Comparison of ENCODE assay signal across 15 cellular contexts in the genomic region with DNA sequence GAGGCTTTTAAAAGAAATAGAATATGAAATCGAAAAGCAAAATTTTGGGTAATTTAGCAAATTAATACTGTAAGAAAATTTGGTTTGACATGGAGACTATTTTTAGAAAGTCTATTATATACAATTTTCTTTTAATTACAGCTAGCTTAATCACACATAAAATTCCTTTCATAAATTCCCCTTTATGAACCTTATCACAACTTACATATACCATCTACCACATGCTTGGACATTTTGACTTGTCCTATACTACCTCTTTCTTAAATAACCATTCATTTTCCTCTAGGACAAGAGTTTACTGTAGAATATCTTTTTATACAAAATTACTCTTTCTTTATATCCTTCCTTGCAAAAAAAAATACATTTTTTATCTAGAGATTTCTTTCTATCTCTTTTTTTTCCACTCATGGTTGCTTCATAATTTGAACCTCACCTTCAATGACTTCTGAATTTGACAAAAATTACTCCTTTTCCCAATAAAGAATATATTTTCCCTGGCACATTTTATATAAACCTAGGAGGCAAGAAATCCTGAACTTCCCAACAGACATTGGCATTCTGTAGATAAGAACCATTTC. TPM values are rescaled to one million over a fixed set of nuclear protein-coding genes. Genes with fewer than 3 reads are reported as not detected.
A peak's percentile ranks its signal among the peaks of the same experiment; 100 is the strongest.
DNase-seq lines count a peak whose midpoint lies in the region; ATAC-seq and TF ChIP-seq lines count a peak whose summit lies in the region.
"Had no signal": no experiment of that assay in that cellular context is flagged by ENCODE, and none has a peak within 500 bp of the region (broad histone marks: within the 10 kb centered on the region; RNA-seq: fewer than 3 reads in every experiment).

No MANE protein-coding gene starts in this region.

- H3K4me1 ChIP-seq in trophoblast cell (ENCODE audit: control insufficient read depth in 1 of 2, insufficient read depth in 2 of 2, low read length in 2 of 2): no peaks in the 10 kb centered on the region
- no peaks in the 10 kb centered on the region for H3K4me1 ChIP-seq in esophagus muscularis mucosa

- H2BK5ac ChIP-seq in trophoblast cell (ENCODE audit: low read depth, low read length, poor library complexity): no peak overlapping the region

- no peak overlapping the region for H4K8ac ChIP-seq in trophoblast cell (ENCODE audit: low read depth, low read length)

- H3K4me3 ChIP-seq in trophoblast cell (ENCODE audit: low read depth, low read length) (no peak overlapping the region), esophagus muscularis mucosa (no peak overlapping the region)

- H3K4me2 ChIP-seq in trophoblast cell (ENCODE audit: low read length): no peak overlapping the region

- H3K36me3 ChIP-seq in trophoblast cell (ENCODE audit: control insufficient read depth in 1 of 2, insufficient read depth in 2 of 2, low read length in 2 of 2): no peaks in the 10 kb centered on the region
- no peaks in the 10 kb centered on the region for H3K36me3 ChIP-seq in esophagus muscularis mucosa

- H2BK12ac ChIP-seq in trophoblast cell (ENCODE audit: low read length): no peak overlapping the region

- ATAC-seq in activated B cell treated with CpG ODN at 0.5 μM for 24 hours (ENCODE audit: low read depth): no peak
- ATAC-seq: SK-N-SH treated with all-trans-retinoic acid at 6 μM for 48 hours had no signal

- no peaks in the 10 kb centered on the region for H3K27me3 Mint-ChIP-seq in activated B cell treated with CpG ODN at 0.5 μM for 24 hours

- H3K4me3 Mint-ChIP-seq in activated B cell treated with CpG ODN at 0.5 μM for 24 hours: no peak overlapping the region

- no peak overlapping the region for H3K4ac ChIP-seq in trophoblast cell (ENCODE audit: low read depth, low read length)

- intact Hi-C loops in activated B cell treated with CpG ODN at 0.5 μM for 24 hours (cut with micrococcal nuclease) (no loop called here), esophagus muscularis mucosa (cut with DNase I) (no loop called here)

- H3K18ac ChIP-seq in trophoblast cell (ENCODE audit: low read length): no peak overlapping the region

- H2AK5ac ChIP-seq in trophoblast cell (ENCODE audit: low read length): no peak overlapping the region

- TF ChIP-seq CTCF in activated B cell treated with CpG ODN at 0.5 μM for 24 hours (IDR thresholded peaks at IDR 0.05): no peak
- TF ChIP-seq CTCF in esophagus muscularis mucosa (IDR thresholded peaks at IDR 0.05): no peak

- no peak for TF ChIP-seq POLR2A in esophagus muscularis mucosa (IDR thresholded peaks at IDR 0.05; ENCODE audit: low read depth)

- H2AFZ ChIP-seq in trophoblast cell (ENCODE audit: insufficient read depth, low read length, poor library complexity): no peak overlapping the region

- H3K27me3 ChIP-seq in trophoblast cell (ENCODE audit: insufficient read depth, low read length) (no peaks in the 10 kb centered on the region), esophagus muscularis mucosa (peaks cover 0 to 3% (median 0%) of the 10 kb centered on the region in 4 donors)

- DNase-seq in NCI-H82 (lab: John Stamatoyannopoulos, UW) (peak; percentile 13), NCI-H82 treated with DMSO at 0.1 percent for 48 hours (lab: John Stamatoyannopoulos, UW; ENCODE audit: unreplicated experiment) (no peak), LHCN-M2 (ENCODE audit: low read depth) (peak; percentile 10), activated B cell treated with CpG ODN at 0.5 μM for 24 hours (no peak), trophoblast cell (no peak), esophagus muscularis mucosa (ENCODE audit: extremely low spot score) (no peak), dedifferentiated amniotic fluid mesenchymal stem cell (ENCODE audit: extremely low spot score) (no peak)
- DNase-seq: MV-4-11, NCI-H1417 treated with DMSO at 0.1 percent for 48 hours, NCI-H1930, SHP77 treated with DMSO at 0.1 percent for 48 hours, T-helper 1 cell, T1000 had no signal

- peaks cover 2% of the 10 kb centered on the region for H3K9me3 Mint-ChIP-seq in activated B cell treated with CpG ODN at 0.5 μM for 24 hours

- H3K27ac Mint-ChIP-seq in activated B cell treated with CpG ODN at 0.5 μM for 24 hours: peak overlapping the region; percentile 12

- no peaks in the 10 kb centered on the region for H3K79me1 ChIP-seq in trophoblast cell (ENCODE audit: low read length)

- H3K9ac ChIP-seq in trophoblast cell (ENCODE audit: low read length): no peak overlapping the region

- peaks cover 54% of the 10 kb centered on the region for H3K4me1 Mint-ChIP-seq in activated B cell treated with CpG ODN at 0.5 μM for 24 hours

- no peak overlapping the region for H3K14ac ChIP-seq in trophoblast cell (ENCODE audit: low read length)

- no peak overlapping the region for H3K27ac ChIP-seq in trophoblast cell (ENCODE audit: low read depth, low read length)
- H3K27ac ChIP-seq in esophagus muscularis mucosa (replicated peaks in 1 of 4): no peak overlapping the region
- H3K27ac ChIP-seq: HL-60 had no signal

- H4K12ac ChIP-seq in trophoblast cell (ENCODE audit: low read depth, low read length): no peak overlapping the region

- no peak overlapping the region for H3K23ac ChIP-seq in trophoblast cell (ENCODE audit: low read length)

- POLR2A ChIA-PET in activated B cell treated with CpG ODN at 0.5 μM for 24 hours (lab: Charles Lee): interaction anchor here (1.1 kb wide), 1 partner anchor 62 kb away, joined by 3 read pairs; no protein-coding TSS in a partner anchor

- H3K36me3 Mint-ChIP-seq in activated B cell treated with CpG ODN at 0.5 μM for 24 hours (ENCODE audit: low read depth): no peaks in the 10 kb centered on the region

- H3K9me3 ChIP-seq in trophoblast cell (ENCODE audit: insufficient read depth, low read depth, low read length): peaks cover 6% of the 10 kb centered on the region
- H3K9me3 ChIP-seq in esophagus muscularis mucosa: no peaks in the 10 kb centered on the region

- TF ChIP-seq EP300 in esophagus muscularis mucosa (IDR thresholded peaks at IDR 0.05): no peak

- no peak overlapping the region for H4K91ac ChIP-seq in trophoblast cell (ENCODE audit: low read depth, low read length)

- CTCF ChIA-PET in activated B cell treated with CpG ODN at 0.5 μM for 24 hours (lab: Charles Lee): interaction anchor here (1.1 to 1.8 kb wide), 3 partner anchors 11 to 72 kb away, joined by 3 to 5 read pairs (median 4); no protein-coding TSS in a partner anchor

- no peak overlapping the region for H2BK120ac ChIP-seq in trophoblast cell (ENCODE audit: insufficient read depth, low read length, poor library complexity)

- no CpG with 5 or more reads among the region's 1 CpG for WGBS in trophoblast cell (ENCODE audit: extremely low coverage, insufficient coverage, insufficient read length)
- 96% methylated on average over 1 of the region's 1 CpG for WGBS in esophagus muscularis mucosa

- H3K79me2 ChIP-seq in trophoblast cell (ENCODE audit: control insufficient read depth, insufficient read depth, low read length, poor library complexity): no peaks in the 10 kb centered on the region

RNA-seq across cellular contexts. Expression of a gene that starts 34.0 kb away (rescaled TPM):
- total RNA-seq in LHCN-M2 (2014; rRNA removed): not detected in 2 replicates
- not detected for polyA plus RNA-seq in LHCN-M2 (2012)
- 222 and 237 TPM in 2 replicates for total RNA-seq in activated B cell treated with CpG ODN at 0.5 μM for 24 hours
- polyA plus RNA-seq in trophoblast cell (2013): 0.40 and 0.52 TPM in 2 replicates
- 10 to 100 TPM in 1 of 4 donors, 1 to 10 TPM in 3; 7.0 to 16.6 (median 8.7) TPM for total RNA-seq in esophagus muscularis mucosa

Comparison
In these comparisons a context has a peak if more than half of its experiments do, and no peak if none do; other contexts are left out.
1. DNase-seq: peak in NCI-H82 (single experiment) and LHCN-M2 (single experiment); none in NCI-H82 treated with DMSO at 0.1 percent for 48 hours (single experiment), activated B cell treated with CpG ODN at 0.5 μM for 24 hours (single experiment), trophoblast cell (0 of 2), esophagus muscularis mucosa (single experiment) and dedifferentiated amniotic fluid mesenchymal stem cell (single experiment).
2. RNA of a gene that starts 34.0 kb away (total RNA-seq): 222 to 237 TPM in activated B cell treated with CpG ODN at 0.5 μM for 24 hours; 7.0 to 16.6 TPM in esophagus muscularis mucosa and not detected in LHCN-M2; every median in the first group is over 10 times any median in the second.